ENCODE assay signal across 28 cellular contexts in genomic region chr1:15148475-15148874, GRCh38.
"Had no signal": no experiment of that assay in that cellular context is flagged by ENCODE, and none has a peak within 500 bp of the region (broad histone marks: within the 10 kb centered on the region; RNA-seq: fewer than 3 reads in every experiment).

No MANE protein-coding gene starts in this region.

- H3K9me3 ChIP-seq: esophagus muscularis mucosa, heart right ventricle, lower lobe of right lung, mucosa of descending colon, psoas muscle, sigmoid colon, testis, tibial artery, upper lobe of left lung had no signal

- ATAC-seq: effector memory CD8-positive, alpha-beta T cell; heart right ventricle; left ventricle myocardium superior; lower lobe of right lung; mucosa of descending colon; psoas muscle; right cardiac atrium; stimulated activated memory B cell treated with anti-CD40 and anti-IgM and Interleukin-4, amounts not matched to agents 10 μg/mL and 1 μg/mL and 100 μg/mL, for 72 hours; stimulated activated naive CD8-positive, alpha-beta T cell treated with anti-CD3 and anti-CD28 coated beads, Interleukin-15, Interleukin-2, amounts not matched to agents 100 U/mL and 50 U/mL, for 24 hours had no signal

- H3K4me1 ChIP-seq: psoas muscle, testis had no signal

- FAIRE-seq: endometrium, islet of Langerhans, urothelium cell line had no signal

- H3K4me3 ChIP-seq: esophagus muscularis mucosa, heart right ventricle, lower lobe of right lung, mucosa of descending colon, psoas muscle, sigmoid colon, testis, tibial artery, upper lobe of left lung had no signal

- DNase-seq: cortex of kidney; effector memory CD8-positive, alpha-beta T cell; foreskin melanocyte; glutamatergic neuron; heart right ventricle; hippocampal formation; kidney glomerular epithelial cell; left ventricle myocardium superior; lower lobe of right lung; mucosa of descending colon; naive B cell; nephron progenitor cell; nucleus accumbens; psoas muscle; right cardiac atrium; sigmoid colon; stimulated activated CD4-positive, alpha-beta T cell treated with anti-CD3 and anti-CD28 coated beads, Interleukin-2, amount 100 ng/mL, for 24 hours; stimulated activated CD4-positive, alpha-beta T cell treated with anti-CD3 and anti-CD28 coated beads, Interleukin-4, amount 100 ng/mL, for 24 hours; stimulated activated naive CD8-positive, alpha-beta T cell treated with anti-CD3 and anti-CD28 coated beads, Interleukin-15, Interleukin-2, amounts not matched to agents 100 U/mL and 50 U/mL, for 24 hours; substantia nigra; testis; tibial artery; upper lobe of left lung had no signal

- H3K36me3 ChIP-seq: esophagus muscularis mucosa, heart right ventricle, lower lobe of right lung, sigmoid colon, tibial artery, upper lobe of left lung had no signal

- H3K27me3 ChIP-seq: sigmoid colon, testis, tibial artery, upper lobe of left lung had no signal

- H3K27ac ChIP-seq: esophagus muscularis mucosa, heart right ventricle, lower lobe of right lung, psoas muscle, sigmoid colon, testis, tibial artery, upper lobe of left lung had no signal
